Comparison of ENCODE assay signal across 11 cellular contexts in the genomic region with DNA sequence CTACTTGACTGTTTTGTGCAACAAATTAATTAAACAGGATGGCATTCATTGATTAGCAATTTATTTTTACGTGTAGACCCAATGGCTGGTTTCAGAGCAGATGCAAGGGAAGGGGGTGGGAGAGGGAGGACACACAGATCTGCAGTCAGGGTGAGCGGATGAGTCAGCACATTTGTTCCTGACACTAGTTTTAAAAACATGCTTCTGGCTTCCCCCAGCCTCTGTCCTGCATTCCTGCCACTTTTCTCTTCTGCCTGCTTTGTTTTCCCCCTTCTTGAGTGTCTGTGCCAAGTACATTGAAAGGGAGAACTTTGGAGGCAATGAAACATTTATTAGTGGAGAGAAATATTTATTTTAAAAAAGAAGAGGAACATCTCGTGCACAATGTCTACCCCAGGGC. TPM values are rescaled to one million over a fixed set of nuclear protein-coding genes. Genes with fewer than 3 reads are reported as not detected.
DNase-seq lines count a peak whose midpoint lies in the region; ATAC-seq and TF ChIP-seq lines count a peak whose summit lies in the region.
"Had no signal": no experiment of that assay in that cellular context is flagged by ENCODE, and none has a peak within 500 bp of the region (broad histone marks: within the 10 kb centered on the region; RNA-seq: fewer than 3 reads in every experiment).

No MANE protein-coding gene starts in this region.

- 6 to 9% methylated on average over 3 of the region's 3 CpGs for WGBS in GM23248 (ENCODE audit: low coverage in 1 of 2, low lambda C conversion rate in 2 of 2, missing lambda C conversion rate in 2 of 2), 2 experiments
- 45% methylated on average over 3 of the region's 3 CpGs for WGBS in suprapubic skin

- peaks cover 34% of the 10 kb centered on the region for H3K4me1 Mint-ChIP-seq in progenitor cell of endocrine pancreas (ENCODE audit: low read depth)
- H3K4me1 Mint-ChIP-seq in activated CD4-positive, alpha-beta T cell treated with anti-CD3 and anti-CD28 coated beads, Interleukin-2, amount 10 ng/mL, durations not matched to agents 24 days and 14 days = no peaks in the 10 kb centered on the region

- no peaks in the 10 kb centered on the region for H3K79me2 ChIP-seq in GM23248 (ENCODE audit: insufficient read depth)

- in situ Hi-C loops in GM23248 (cut with MboI) = no loop called here

- H3K36me3 Mint-ChIP-seq in progenitor cell of endocrine pancreas (ENCODE audit: insufficient read depth) = no peaks in the 10 kb centered on the region
- H3K36me3 Mint-ChIP-seq in activated CD4-positive, alpha-beta T cell treated with anti-CD3 and anti-CD28 coated beads, Interleukin-2, amount 10 ng/mL, durations not matched to agents 24 days and 14 days (ENCODE audit: low read depth) = peaks cover 2% of the 10 kb centered on the region
- no peaks in the 10 kb centered on the region for H3K36me3 Mint-ChIP-seq in activated naive CD4-positive, alpha-beta T cell treated with anti-CD3 and anti-CD28 coated beads, Interleukin-2, amount 50 U/mL, for 72 hours
- H3K36me3 Mint-ChIP-seq: naive B cell had no signal

- intact Hi-C loops in activated CD4-positive, alpha-beta T cell treated with anti-CD3 and anti-CD28 coated beads, Interleukin-2, amount 10 ng/mL, durations not matched to agents 24 days and 14 days (cut with micrococcal nuclease) = no loop called here

- DNase-seq in GM23248 = peak; percentile 87
- DNase-seq in RWPE2 (ENCODE audit: low spot score) = no peak
- peak; percentile 83 for DNase-seq in fibroblast of peridontal ligament (ENCODE audit: extremely low read depth)
- DNase-seq in progenitor cell of endocrine pancreas (ENCODE audit: low spot score, unreplicated experiment) = no peak
- no peak for DNase-seq in NCI-H748 treated with DMSO at 0.1 percent for 48 hours (lab: John Stamatoyannopoulos, UW)
- DNase-seq in activated CD4-positive, alpha-beta T cell treated with anti-CD3 and anti-CD28 coated beads, Interleukin-2, amount 10 ng/mL, durations not matched to agents 24 days and 14 days = no peak
- no peak for DNase-seq in activated naive CD4-positive, alpha-beta T cell treated with anti-CD3 and anti-CD28 coated beads, Interleukin-2, amount 50 U/mL, for 72 hours (ENCODE audit: low spot score in 2 of 2)
- DNase-seq in suprapubic skin (ENCODE audit: low spot score in 2 of 2) = no peak
- DNase-seq: activated effector memory CD4-positive, alpha-beta T cell treated with Interleukin-2 at 50 U/mL for 16 hours; naive B cell had no signal

- no peaks in the 10 kb centered on the region for H3K27me3 Mint-ChIP-seq in progenitor cell of endocrine pancreas
- no peaks in the 10 kb centered on the region for H3K27me3 Mint-ChIP-seq in activated CD4-positive, alpha-beta T cell treated with anti-CD3 and anti-CD28 coated beads, Interleukin-2, amount 10 ng/mL, durations not matched to agents 24 days and 14 days

- no peak overlapping the region for H3K4me3 Mint-ChIP-seq in progenitor cell of endocrine pancreas (ENCODE audit: low read depth)
- no peak overlapping the region for H3K4me3 Mint-ChIP-seq in activated CD4-positive, alpha-beta T cell treated with anti-CD3 and anti-CD28 coated beads, Interleukin-2, amount 10 ng/mL, durations not matched to agents 24 days and 14 days
- H3K4me3 Mint-ChIP-seq: naive B cell had no signal

- no peak for TF ChIP-seq CTCF in RWPE2 (IDR thresholded peaks at IDR 0.05; ENCODE audit: poor library complexity, severe bottlenecking)
- TF ChIP-seq CTCF in progenitor cell of endocrine pancreas (IDR thresholded peaks at IDR 0.05; ENCODE audit: unreplicated experiment) = no peak
- no peak for TF ChIP-seq CTCF in suprapubic skin (IDR thresholded peaks at IDR 0.05)

- H2AFZ ChIP-seq in GM23248 = peak overlapping the region; percentile 19; the same call in 1 of the 2 replicates

- no peaks in the 10 kb centered on the region for H3K9me3 ChIP-seq in GM23248 (ENCODE audit: low read depth)
- H3K9me3 ChIP-seq in RWPE2 (ENCODE audit: severe bottlenecking) = no peaks in the 10 kb centered on the region
- H3K9me3 ChIP-seq in suprapubic skin = no peaks in the 10 kb centered on the region
- H3K9me3 ChIP-seq: upper lobe of left lung had no signal

- H3K27me3 ChIP-seq in GM23248 (replicated peaks; ENCODE audit: insufficient read depth) (no peaks in the 10 kb centered on the region), RWPE2 (ENCODE audit: insufficient read depth, poor library complexity, severe bottlenecking) (no peaks in the 10 kb centered on the region), suprapubic skin (no peaks in the 10 kb centered on the region)
- H3K27me3 ChIP-seq: upper lobe of left lung had no signal

- H4K20me1 ChIP-seq in GM23248 (ENCODE audit: insufficient read depth) = no peaks in the 10 kb centered on the region

- peaks cover 19% of the 10 kb centered on the region for H3F3A ChIP-seq in GM23248 (ENCODE audit: insufficient read depth)

- H3K4me3 ChIP-seq in GM23248 (0 out of 2 replicates have a peak overlapping the region, but pooled peaks have one; percentile 6), RWPE2 (ENCODE audit: severe bottlenecking) (no peak overlapping the region), suprapubic skin (no peak overlapping the region)
- H3K4me3 ChIP-seq: upper lobe of left lung had no signal

- peak overlapping the region; percentile 36 for H3K4me2 ChIP-seq in GM23248 (ENCODE audit: unreplicated experiment)

- no peaks in the 10 kb centered on the region for H3K36me3 ChIP-seq in GM23248 (ENCODE audit: low read depth)
- peaks cover 5% of the 10 kb centered on the region; the same call in 1 of the 2 replicates for H3K36me3 ChIP-seq in RWPE2 (ENCODE audit: low read depth)
- H3K36me3 ChIP-seq in suprapubic skin = no peaks in the 10 kb centered on the region

- H3K9me3 Mint-ChIP-seq in progenitor cell of endocrine pancreas (ENCODE audit: low read depth) = no peaks in the 10 kb centered on the region
- no peaks in the 10 kb centered on the region for H3K9me3 Mint-ChIP-seq in activated CD4-positive, alpha-beta T cell treated with anti-CD3 and anti-CD28 coated beads, Interleukin-2, amount 10 ng/mL, durations not matched to agents 24 days and 14 days
- no peaks in the 10 kb centered on the region for H3K9me3 Mint-ChIP-seq in activated naive CD4-positive, alpha-beta T cell treated with anti-CD3 and anti-CD28 coated beads, Interleukin-2, amount 50 U/mL, for 72 hours
- H3K9me3 Mint-ChIP-seq: naive B cell had no signal

- TF ChIP-seq EP300 in suprapubic skin (IDR thresholded peaks at IDR 0.05) = no peak

- peak overlapping the region; percentile 94 for H3K27ac Mint-ChIP-seq in progenitor cell of endocrine pancreas
- H3K27ac Mint-ChIP-seq in activated CD4-positive, alpha-beta T cell treated with anti-CD3 and anti-CD28 coated beads, Interleukin-2, amount 10 ng/mL, durations not matched to agents 24 days and 14 days = no peak overlapping the region
- peak overlapping the region in 1 of 2 donors; percentile 72 for H3K27ac Mint-ChIP-seq in activated naive CD4-positive, alpha-beta T cell treated with anti-CD3 and anti-CD28 coated beads, Interleukin-2, amount 50 U/mL, for 72 hours
- H3K27ac Mint-ChIP-seq: naive B cell had no signal

- no peaks in the 10 kb centered on the region for H3K9me2 ChIP-seq in GM23248 (ENCODE audit: insufficient read depth)

- H3K27ac ChIP-seq in GM23248 (peak overlapping the region; percentile 36), RWPE2 (ENCODE audit: poor library complexity, severe bottlenecking) (peak overlapping the region; percentile 19), suprapubic skin (no peak overlapping the region)

- peak; percentile 79 for ATAC-seq in RWPE2 (ENCODE audit: low read depth)
- ATAC-seq in activated naive CD4-positive, alpha-beta T cell treated with anti-CD3 and anti-CD28 coated beads, Interleukin-2, amount 50 U/mL, for 72 hours = no peak

- peaks cover 35% of the 10 kb centered on the region for H3K4me1 ChIP-seq in GM23248 (ENCODE audit: insufficient read depth)
- peaks cover 5% of the 10 kb centered on the region for H3K4me1 ChIP-seq in RWPE2 (ENCODE audit: insufficient read depth, poor library complexity, severe bottlenecking)
- no peaks in the 10 kb centered on the region for H3K4me1 ChIP-seq in suprapubic skin

- H3K9ac ChIP-seq in GM23248 = no peak overlapping the region

- no peak for TF ChIP-seq POLR2A in suprapubic skin (IDR thresholded peaks at IDR 0.05)

RNA-seq across cellular contexts. Expression of gene NRP2, which starts 52.1 kb away (rescaled TPM):
- 9.0 and 36.7 TPM in 2 replicates for total RNA-seq in GM23248 (2014; rRNA removed; shearing (Covaris generic))
- 5.6 and 6.9 TPM in 2 replicates for polyA plus RNA-seq in GM23248 (2016; fragmentation: Nextera tagmentation; extraction: Ambion mirVana)
- total RNA-seq in progenitor cell of endocrine pancreas (6.3 and 14.3 TPM in 2 replicates), suprapubic skin (1 to 10 TPM; 3.4 to 8.9 (median 6.6) TPM)
- total RNA-seq in activated CD4-positive, alpha-beta T cell treated with anti-CD3 and anti-CD28 coated beads, Interleukin-2, amount 10 ng/mL, durations not matched to agents 24 days and 14 days = 61.0 and 64.4 TPM in 2 replicates
- 1 to 10 TPM in 1 of 2 donors, under 1 TPM in 1; 0.59 to 3.0 TPM for total RNA-seq in activated naive CD4-positive, alpha-beta T cell treated with anti-CD3 and anti-CD28 coated beads, Interleukin-2, amount 50 U/mL, for 72 hours

Comparison
In these comparisons a context has a peak if more than half of its experiments do, and no peak if none do; other contexts are left out.
1. DNase-seq: peak in GM23248 (single experiment) and fibroblast of peridontal ligament (single experiment); none in RWPE2 (single experiment), progenitor cell of endocrine pancreas (single experiment), NCI-H748 treated with DMSO at 0.1 percent for 48 hours (single experiment), activated CD4-positive, alpha-beta T cell treated with anti-CD3 and anti-CD28 coated beads, Interleukin-2, amount 10 ng/mL, durations not matched to agents 24 days and 14 days (single experiment), activated naive CD4-positive, alpha-beta T cell treated with anti-CD3 and anti-CD28 coated beads, Interleukin-2, amount 50 U/mL, for 72 hours (0 of 2) and suprapubic skin (0 of 2).